1 cellular context compared by ENCODE assay signal in the genomic region with DNA sequence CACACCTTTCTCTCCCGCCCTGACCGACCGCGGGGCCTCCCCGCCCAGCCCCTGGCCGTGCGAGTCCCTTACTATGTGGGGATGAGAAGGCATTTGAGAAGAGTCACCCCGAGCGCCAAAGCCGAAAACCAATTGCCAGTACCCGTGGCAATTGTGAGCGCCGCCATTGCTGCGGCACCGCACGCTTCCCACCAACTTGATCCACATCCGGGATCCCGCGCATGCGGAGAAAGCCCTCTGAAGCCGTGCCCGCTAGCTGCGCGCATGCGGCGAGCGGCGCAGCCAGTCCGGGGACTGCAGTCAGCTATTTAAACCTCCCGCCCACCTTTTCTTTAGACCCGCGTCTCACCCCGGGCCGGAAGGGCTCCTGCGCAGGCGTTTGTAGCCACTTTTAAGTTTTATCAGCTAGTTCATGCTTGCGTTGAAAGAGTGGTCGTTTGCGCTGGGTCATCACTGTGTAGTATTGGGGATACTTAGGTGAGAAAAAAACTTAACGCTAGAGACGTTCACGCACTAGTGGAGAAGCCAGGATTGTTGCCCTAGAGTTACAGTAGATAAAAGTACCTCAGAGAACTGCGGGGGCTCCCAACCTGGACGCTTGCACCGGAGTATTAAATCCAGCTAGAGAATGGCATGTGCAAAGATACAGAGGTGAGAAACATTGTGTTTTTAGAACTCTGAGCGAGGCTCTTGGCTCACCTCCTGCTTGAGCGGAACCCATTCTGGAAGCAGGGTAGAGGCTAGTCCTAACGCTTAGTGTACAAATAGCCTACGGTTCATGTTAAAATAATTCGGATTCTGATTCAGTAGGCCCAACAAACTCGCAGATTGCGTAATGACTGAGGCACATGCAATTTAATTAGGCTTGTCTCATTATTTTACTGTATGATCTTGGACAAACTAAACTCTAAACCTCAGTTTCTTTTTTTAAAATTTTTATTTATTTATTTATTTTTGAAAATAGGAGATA.
TF ChIP-seq lines count a peak whose summit lies in the region.

A gene (minus strand): TSS at position 205 of the 970 bp plus-strand sequence. CDS start 38 bp downstream, at position 167.

TF ChIP-seq in K562, 482 proteins besides CTCF, POLR2A, EP300 and RAD21 (continued from another document and continues in another):
- TF ChIP-seq BDP1 (IDR thresholded peaks at IDR 0.05; ENCODE audit: insufficient read depth, insufficient read length) = no peak
- TF ChIP-seq ZNF699 (CRISPR knock-in tag; IDR thresholded peaks at IDR 0.05; ENCODE audit: insufficient replicate concordance) = no peak
- TF ChIP-seq GABPB2 (CRISPR knock-in tag; conservative IDR thresholded peaks at IDR 0.05) = no peak
- TF ChIP-seq, protein P1, sequence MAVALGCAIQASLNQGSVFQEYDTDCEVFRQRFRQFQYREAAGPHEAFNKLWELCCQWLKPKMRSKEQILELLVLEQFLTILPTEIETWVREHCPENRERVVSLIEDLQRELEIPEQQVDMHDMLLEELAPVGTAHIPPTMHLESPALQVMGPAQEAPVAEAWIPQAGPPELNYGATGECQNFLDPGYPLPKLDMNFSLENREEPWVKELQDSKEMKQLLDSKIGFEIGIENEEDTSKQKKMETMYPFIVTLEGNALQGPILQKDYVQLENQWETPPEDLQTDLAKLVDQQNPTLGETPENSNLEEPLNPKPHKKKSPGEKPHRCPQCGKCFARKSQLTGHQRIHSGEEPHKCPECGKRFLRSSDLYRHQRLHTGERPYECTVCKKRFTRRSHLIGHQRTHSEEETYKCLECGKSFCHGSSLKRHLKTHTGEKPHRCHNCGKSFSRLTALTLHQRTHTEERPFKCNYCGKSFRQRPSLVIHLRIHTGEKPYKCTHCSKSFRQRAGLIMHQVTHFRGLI (CRISPR knock-in tag; IDR thresholded peaks at IDR 0.05) = no peak
- no peak for TF ChIP-seq ZNF408 (CRISPR knock-in tag; IDR thresholded peaks at IDR 0.05; ENCODE audit: low read depth)
- TF ChIP-seq, protein P2, sequence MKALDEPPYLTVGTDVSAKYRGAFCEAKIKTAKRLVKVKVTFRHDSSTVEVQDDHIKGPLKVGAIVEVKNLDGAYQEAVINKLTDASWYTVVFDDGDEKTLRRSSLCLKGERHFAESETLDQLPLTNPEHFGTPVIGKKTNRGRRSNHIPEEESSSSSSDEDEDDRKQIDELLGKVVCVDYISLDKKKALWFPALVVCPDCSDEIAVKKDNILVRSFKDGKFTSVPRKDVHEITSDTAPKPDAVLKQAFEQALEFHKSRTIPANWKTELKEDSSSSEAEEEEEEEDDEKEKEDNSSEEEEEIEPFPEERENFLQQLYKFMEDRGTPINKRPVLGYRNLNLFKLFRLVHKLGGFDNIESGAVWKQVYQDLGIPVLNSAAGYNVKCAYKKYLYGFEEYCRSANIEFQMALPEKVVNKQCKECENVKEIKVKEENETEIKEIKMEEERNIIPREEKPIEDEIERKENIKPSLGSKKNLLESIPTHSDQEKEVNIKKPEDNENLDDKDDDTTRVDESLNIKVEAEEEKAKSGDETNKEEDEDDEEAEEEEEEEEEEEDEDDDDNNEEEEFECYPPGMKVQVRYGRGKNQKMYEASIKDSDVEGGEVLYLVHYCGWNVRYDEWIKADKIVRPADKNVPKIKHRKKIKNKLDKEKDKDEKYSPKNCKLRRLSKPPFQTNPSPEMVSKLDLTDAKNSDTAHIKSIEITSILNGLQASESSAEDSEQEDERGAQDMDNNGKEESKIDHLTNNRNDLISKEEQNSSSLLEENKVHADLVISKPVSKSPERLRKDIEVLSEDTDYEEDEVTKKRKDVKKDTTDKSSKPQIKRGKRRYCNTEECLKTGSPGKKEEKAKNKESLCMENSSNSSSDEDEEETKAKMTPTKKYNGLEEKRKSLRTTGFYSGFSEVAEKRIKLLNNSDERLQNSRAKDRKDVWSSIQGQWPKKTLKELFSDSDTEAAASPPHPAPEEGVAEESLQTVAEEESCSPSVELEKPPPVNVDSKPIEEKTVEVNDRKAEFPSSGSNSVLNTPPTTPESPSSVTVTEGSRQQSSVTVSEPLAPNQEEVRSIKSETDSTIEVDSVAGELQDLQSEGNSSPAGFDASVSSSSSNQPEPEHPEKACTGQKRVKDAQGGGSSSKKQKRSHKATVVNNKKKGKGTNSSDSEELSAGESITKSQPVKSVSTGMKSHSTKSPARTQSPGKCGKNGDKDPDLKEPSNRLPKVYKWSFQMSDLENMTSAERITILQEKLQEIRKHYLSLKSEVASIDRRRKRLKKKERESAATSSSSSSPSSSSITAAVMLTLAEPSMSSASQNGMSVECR (CRISPR knock-in tag; IDR thresholded peaks at IDR 0.05) = peak; percentile 86
- no peak for TF ChIP-seq PPARD (CRISPR knock-in tag; IDR thresholded peaks at IDR 0.05)
- TF ChIP-seq EHMT2 (IDR thresholded peaks at IDR 0.05) = no peak
- TF ChIP-seq ZNF717 (CRISPR knock-in tag; IDR thresholded peaks at IDR 0.05) = no peak
- peak; percentile 67; the same call in 1 of the 2 replicates for TF ChIP-seq ATF7 (IDR thresholded peaks at IDR 0.05)
- TF ChIP-seq, protein P3, sequence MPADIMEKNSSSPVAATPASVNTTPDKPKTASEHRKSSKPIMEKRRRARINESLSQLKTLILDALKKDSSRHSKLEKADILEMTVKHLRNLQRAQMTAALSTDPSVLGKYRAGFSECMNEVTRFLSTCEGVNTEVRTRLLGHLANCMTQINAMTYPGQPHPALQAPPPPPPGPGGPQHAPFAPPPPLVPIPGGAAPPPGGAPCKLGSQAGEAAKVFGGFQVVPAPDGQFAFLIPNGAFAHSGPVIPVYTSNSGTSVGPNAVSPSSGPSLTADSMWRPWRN (IDR thresholded peaks at IDR 0.05; ENCODE audit: low read depth) = no peak
- peak; percentile 15; the same call in 1 of the 2 replicates for TF ChIP-seq NFIC (IDR thresholded peaks at IDR 0.05)
- TF ChIP-seq, protein P4, sequence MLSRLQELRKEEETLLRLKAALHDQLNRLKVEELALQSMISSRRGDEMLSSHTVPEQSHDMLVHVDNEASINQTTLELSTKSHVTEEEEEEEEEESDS (CRISPR knock-in tag; IDR thresholded peaks at IDR 0.05) = no peak
- peak in 1 of 2 experiments; percentile 37; a peak in 2 of 4 replicates for TF ChIP-seq RCOR1 (IDR thresholded peaks at IDR 0.05; ENCODE audit: borderline replicate concordance in 1 of 2, low read depth in 2 of 2, low read length in 2 of 2)
- TF ChIP-seq, protein P5, sequence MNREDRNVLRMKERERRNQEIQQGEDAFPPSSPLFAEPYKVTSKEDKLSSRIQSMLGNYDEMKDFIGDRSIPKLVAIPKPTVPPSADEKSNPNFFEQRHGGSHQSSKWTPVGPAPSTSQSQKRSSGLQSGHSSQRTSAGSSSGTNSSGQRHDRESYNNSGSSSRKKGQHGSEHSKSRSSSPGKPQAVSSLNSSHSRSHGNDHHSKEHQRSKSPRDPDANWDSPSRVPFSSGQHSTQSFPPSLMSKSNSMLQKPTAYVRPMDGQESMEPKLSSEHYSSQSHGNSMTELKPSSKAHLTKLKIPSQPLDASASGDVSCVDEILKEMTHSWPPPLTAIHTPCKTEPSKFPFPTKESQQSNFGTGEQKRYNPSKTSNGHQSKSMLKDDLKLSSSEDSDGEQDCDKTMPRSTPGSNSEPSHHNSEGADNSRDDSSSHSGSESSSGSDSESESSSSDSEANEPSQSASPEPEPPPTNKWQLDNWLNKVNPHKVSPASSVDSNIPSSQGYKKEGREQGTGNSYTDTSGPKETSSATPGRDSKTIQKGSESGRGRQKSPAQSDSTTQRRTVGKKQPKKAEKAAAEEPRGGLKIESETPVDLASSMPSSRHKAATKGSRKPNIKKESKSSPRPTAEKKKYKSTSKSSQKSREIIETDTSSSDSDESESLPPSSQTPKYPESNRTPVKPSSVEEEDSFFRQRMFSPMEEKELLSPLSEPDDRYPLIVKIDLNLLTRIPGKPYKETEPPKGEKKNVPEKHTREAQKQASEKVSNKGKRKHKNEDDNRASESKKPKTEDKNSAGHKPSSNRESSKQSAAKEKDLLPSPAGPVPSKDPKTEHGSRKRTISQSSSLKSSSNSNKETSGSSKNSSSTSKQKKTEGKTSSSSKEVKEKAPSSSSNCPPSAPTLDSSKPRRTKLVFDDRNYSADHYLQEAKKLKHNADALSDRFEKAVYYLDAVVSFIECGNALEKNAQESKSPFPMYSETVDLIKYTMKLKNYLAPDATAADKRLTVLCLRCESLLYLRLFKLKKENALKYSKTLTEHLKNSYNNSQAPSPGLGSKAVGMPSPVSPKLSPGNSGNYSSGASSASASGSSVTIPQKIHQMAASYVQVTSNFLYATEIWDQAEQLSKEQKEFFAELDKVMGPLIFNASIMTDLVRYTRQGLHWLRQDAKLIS (CRISPR knock-in tag; IDR thresholded peaks at IDR 0.05) = no peak; the same call in 1 of the 2 replicates
- TF ChIP-seq, protein P6, sequence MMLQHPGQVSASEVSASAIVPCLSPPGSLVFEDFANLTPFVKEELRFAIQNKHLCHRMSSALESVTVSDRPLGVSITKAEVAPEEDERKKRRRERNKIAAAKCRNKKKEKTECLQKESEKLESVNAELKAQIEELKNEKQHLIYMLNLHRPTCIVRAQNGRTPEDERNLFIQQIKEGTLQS (IDR thresholded peaks at IDR 0.05) = peak; percentile 38
- TF ChIP-seq, protein P6 (CRISPR knock-in tag; conservative IDR thresholded peaks at IDR 0.05) = peak; percentile 61; the same call in 1 of the 2 replicates
- peak; percentile 52; the same call in 1 of the 2 replicates for TF ChIP-seq HDAC2 (IDR thresholded peaks at IDR 0.05)
- no peak for TF ChIP-seq ESRRB (CRISPR knock-in tag; IDR thresholded peaks at IDR 0.05; ENCODE audit: borderline replicate concordance)
- TF ChIP-seq GTF2E2 (tag; IDR thresholded peaks at IDR 0.05) = no peak; the same call in 1 of the 2 replicates
- no peak for TF ChIP-seq MCM7 (IDR thresholded peaks at IDR 0.05)
- no peak for TF ChIP-seq NFE2L1 (tag; IDR thresholded peaks at IDR 0.05; ENCODE audit: borderline replicate concordance, low read depth)
- no peak for TF ChIP-seq SMAD2 (IDR thresholded peaks at IDR 0.05; ENCODE audit: low read depth, low read length)
- no peak for TF ChIP-seq ZNF12 (CRISPR knock-in tag; IDR thresholded peaks at IDR 0.05)
- no peak for TF ChIP-seq TFAM (CRISPR knock-in tag; conservative IDR thresholded peaks at IDR 0.05)
- no peak for TF ChIP-seq EWSR1 (IDR thresholded peaks at IDR 0.05; ENCODE audit: borderline replicate concordance, low read depth, partially characterized antibody)
- TF ChIP-seq PURB (CRISPR knock-in tag; IDR thresholded peaks at IDR 0.05; ENCODE audit: low read depth) = no peak
- TF ChIP-seq ZNF830 (CRISPR knock-in tag; IDR thresholded peaks at IDR 0.05) = no peak
- peak; percentile 67 for TF ChIP-seq SMARCA4 (IDR thresholded peaks at IDR 0.05)
- peak; percentile 91 for TF ChIP-seq NFRKB (IDR thresholded peaks at IDR 0.05; ENCODE audit: low read depth)
- TF ChIP-seq NFATC3 (IDR thresholded peaks at IDR 0.05) = no peak
- TF ChIP-seq ZNF589 (CRISPR knock-in tag; IDR thresholded peaks at IDR 0.05; ENCODE audit: low read depth) = no peak; the same call in 1 of the 2 replicates
- TF ChIP-seq ELF4 (CRISPR knock-in tag; IDR thresholded peaks at IDR 0.05) = 0 out of 2 replicates have a peak, but pooled peaks have one; percentile 21
- no peak for TF ChIP-seq POLR3G (IDR thresholded peaks at IDR 0.05; ENCODE audit: extremely low read depth, insufficient read length, insufficient replicate concordance)
- TF ChIP-seq RBFOX2 (IDR thresholded peaks at IDR 0.05; ENCODE audit: low read depth, low read length) = peak; percentile 96
- TF ChIP-seq ZNF384 (IDR thresholded peaks at IDR 0.05; ENCODE audit: low read depth, low read length) = peak; percentile 65
- TF ChIP-seq MTA1 (IDR thresholded peaks at IDR 0.05; ENCODE audit: borderline replicate concordance) = no peak
- TF ChIP-seq, protein P7, sequence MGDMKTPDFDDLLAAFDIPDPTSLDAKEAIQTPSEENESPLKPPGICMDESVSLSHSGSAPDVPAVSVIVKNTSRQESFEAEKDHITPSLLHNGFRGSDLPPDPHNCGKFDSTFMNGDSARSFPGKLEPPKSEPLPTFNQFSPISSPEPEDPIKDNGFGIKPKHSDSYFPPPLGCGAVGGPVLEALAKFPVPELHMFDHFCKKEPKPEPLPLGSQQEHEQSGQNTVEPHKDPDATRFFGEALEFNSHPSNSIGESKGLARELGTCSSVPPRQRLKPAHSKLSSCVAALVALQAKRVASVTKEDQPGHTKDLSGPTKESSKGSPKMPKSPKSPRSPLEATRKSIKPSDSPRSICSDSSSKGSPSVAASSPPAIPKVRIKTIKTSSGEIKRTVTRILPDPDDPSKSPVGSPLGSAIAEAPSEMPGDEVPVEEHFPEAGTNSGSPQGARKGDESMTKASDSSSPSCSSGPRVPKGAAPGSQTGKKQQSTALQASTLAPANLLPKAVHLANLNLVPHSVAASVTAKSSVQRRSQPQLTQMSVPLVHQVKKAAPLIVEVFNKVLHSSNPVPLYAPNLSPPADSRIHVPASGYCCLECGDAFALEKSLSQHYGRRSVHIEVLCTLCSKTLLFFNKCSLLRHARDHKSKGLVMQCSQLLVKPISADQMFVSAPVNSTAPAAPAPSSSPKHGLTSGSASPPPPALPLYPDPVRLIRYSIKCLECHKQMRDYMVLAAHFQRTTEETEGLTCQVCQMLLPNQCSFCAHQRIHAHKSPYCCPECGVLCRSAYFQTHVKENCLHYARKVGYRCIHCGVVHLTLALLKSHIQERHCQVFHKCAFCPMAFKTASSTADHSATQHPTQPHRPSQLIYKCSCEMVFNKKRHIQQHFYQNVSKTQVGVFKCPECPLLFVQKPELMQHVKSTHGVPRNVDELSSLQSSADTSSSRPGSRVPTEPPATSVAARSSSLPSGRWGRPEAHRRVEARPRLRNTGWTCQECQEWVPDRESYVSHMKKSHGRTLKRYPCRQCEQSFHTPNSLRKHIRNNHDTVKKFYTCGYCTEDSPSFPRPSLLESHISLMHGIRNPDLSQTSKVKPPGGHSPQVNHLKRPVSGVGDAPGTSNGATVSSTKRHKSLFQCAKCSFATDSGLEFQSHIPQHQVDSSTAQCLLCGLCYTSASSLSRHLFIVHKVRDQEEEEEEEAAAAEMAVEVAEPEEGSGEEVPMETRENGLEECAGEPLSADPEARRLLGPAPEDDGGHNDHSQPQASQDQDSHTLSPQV (IDR thresholded peaks at IDR 0.05) = peak; percentile 65
- peak; percentile 33; the same call in 1 of the 2 replicates for TF ChIP-seq MAFF (IDR thresholded peaks at IDR 0.05; ENCODE audit: low read length)
- TF ChIP-seq MEF2A (IDR thresholded peaks at IDR 0.05; ENCODE audit: control insufficient read depth, low read depth, low read length) = no peak
- TF ChIP-seq, protein P8, sequence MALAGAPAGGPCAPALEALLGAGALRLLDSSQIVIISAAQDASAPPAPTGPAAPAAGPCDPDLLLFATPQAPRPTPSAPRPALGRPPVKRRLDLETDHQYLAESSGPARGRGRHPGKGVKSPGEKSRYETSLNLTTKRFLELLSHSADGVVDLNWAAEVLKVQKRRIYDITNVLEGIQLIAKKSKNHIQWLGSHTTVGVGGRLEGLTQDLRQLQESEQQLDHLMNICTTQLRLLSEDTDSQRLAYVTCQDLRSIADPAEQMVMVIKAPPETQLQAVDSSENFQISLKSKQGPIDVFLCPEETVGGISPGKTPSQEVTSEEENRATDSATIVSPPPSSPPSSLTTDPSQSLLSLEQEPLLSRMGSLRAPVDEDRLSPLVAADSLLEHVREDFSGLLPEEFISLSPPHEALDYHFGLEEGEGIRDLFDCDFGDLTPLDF (CRISPR knock-in tag; IDR thresholded peaks at IDR 0.05) = peak; percentile 79
- no peak for TF ChIP-seq RBM25 (IDR thresholded peaks at IDR 0.05; ENCODE audit: low read depth, low read length, severe bottlenecking)
- 0 out of 2 replicates have a peak, but pooled peaks have one; percentile 30 for TF ChIP-seq TRIM28 (IDR thresholded peaks at IDR 0.05)
- TF ChIP-seq HMG20A (CRISPR knock-in tag; conservative IDR thresholded peaks at IDR 0.05) = no peak
